Comparison of ENCODE assay signal across 9 cellular contexts in the genomic region with DNA sequence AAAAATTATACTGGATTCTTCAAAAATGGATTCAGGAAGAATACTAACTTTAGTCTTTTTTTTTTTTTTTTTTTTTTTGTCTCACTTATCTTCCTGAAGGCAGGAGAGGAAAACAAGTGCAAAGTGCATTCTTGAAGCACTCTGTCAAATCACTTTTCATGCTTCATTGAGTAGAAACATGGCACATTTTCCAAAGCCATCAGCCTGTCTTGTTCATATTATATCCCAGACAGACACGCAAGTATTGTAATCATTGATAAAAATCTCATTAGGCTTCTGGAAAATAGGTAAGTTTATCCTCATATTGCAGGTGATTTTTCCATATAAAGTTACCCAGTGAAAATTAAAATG. TPM values are rescaled to one million over a fixed set of nuclear protein-coding genes. Genes with fewer than 3 reads are reported as not detected.
DNase-seq lines count a peak whose midpoint lies in the region; ATAC-seq and TF ChIP-seq lines count a peak whose summit lies in the region.
"Had no signal": no experiment of that assay in that cellular context is flagged by ENCODE, and none has a peak within 500 bp of the region (broad histone marks: within the 10 kb centered on the region; RNA-seq: fewer than 3 reads in every experiment).

No MANE protein-coding gene starts in this region.

- no peak for TF ChIP-seq POLR2A in gastroesophageal sphincter (IDR thresholded peaks at IDR 0.05)

- H3K9me3 ChIP-seq in T-helper 17 cell (ENCODE audit: control insufficient read depth, low read length, poor library complexity, severe bottlenecking) (peaks cover 4% of the 10 kb centered on the region), gastroesophageal sphincter (peaks cover 0 to 4% (median 0%) of the 10 kb centered on the region in 3 donors), skeletal muscle satellite cell (replicated peaks; ENCODE audit: low read length) (no peaks in the 10 kb centered on the region)
- H3K9me3 ChIP-seq: neutrophil had no signal

- H3K27ac Mint-ChIP-seq in T-helper 1 cell treated with Interleukin-12 subunit alpha and Interleukin-12 subunit beta and Interleukin-4 antibody, amounts not matched to agents 30 μg/mL and 1 μg/mL, for 36 hours, result peak overlapping the region; percentile 98
- H3K27ac Mint-ChIP-seq in T-helper 17 cell, result peak overlapping the region; percentile 98

- H3K36me3 ChIP-seq in gastroesophageal sphincter, result no peaks in the 10 kb centered on the region
- H3K36me3 ChIP-seq in skeletal muscle satellite cell (ENCODE audit: insufficient read depth, low read length), result no peaks in the 10 kb centered on the region
- H3K36me3 ChIP-seq: neutrophil had no signal

- no peak for TF ChIP-seq CTCF in gastroesophageal sphincter (IDR thresholded peaks at IDR 0.05)

- H3K4me3 ChIP-seq in gastroesophageal sphincter, result no peak overlapping the region
- H3K4me3 ChIP-seq in skeletal muscle satellite cell (ENCODE audit: low read length), result peak overlapping the region; percentile 86

- WGBS in gastroesophageal sphincter (ENCODE audit: low coverage in 1 of 2), 2 donors, result 91 to 100% methylated on average over 1 of the region's 1 CpG

- peak overlapping the region; percentile 81 for H3K4me2 ChIP-seq in skeletal muscle satellite cell (ENCODE audit: low read length)

- TF ChIP-seq EP300 in gastroesophageal sphincter (IDR thresholded peaks at IDR 0.05), result no peak

- peak overlapping the region; percentile 83 for H3K9ac ChIP-seq in skeletal muscle satellite cell (ENCODE audit: low read depth, low read length)

- ATAC-seq in T-helper 17 cell (no peak), gastroesophageal sphincter (no peak), HG03095 (IDR thresholded peaks at IDR 0.05; ENCODE audit: unreplicated experiment) (no peak)

- peaks cover 7% of the 10 kb centered on the region for H3K9me3 Mint-ChIP-seq in T-helper 1 cell treated with Interleukin-12 subunit alpha and Interleukin-12 subunit beta and Interleukin-4 antibody, amounts not matched to agents 30 μg/mL and 1 μg/mL, for 36 hours

- DNase-seq in T-helper 1 cell (no peak), T-helper 17 cell (no peak), Ammon's horn (ENCODE audit: low spot score) (no peak), A172 (ENCODE audit: low spot score) (no peak)

- peak overlapping the region in 3 of 4 donors; percentile 83 to 91 (median 90) for H3K27ac ChIP-seq in gastroesophageal sphincter

- no peaks in the 10 kb centered on the region for H3K27me3 Mint-ChIP-seq in T-helper 1 cell treated with Interleukin-12 subunit alpha and Interleukin-12 subunit beta and Interleukin-4 antibody, amounts not matched to agents 30 μg/mL and 1 μg/mL, for 36 hours (ENCODE audit: low read depth)
- H3K27me3 Mint-ChIP-seq in T-helper 17 cell, result no peaks in the 10 kb centered on the region

- peaks cover 18% of the 10 kb centered on the region for H3K4me1 Mint-ChIP-seq in T-helper 1 cell treated with Interleukin-12 subunit alpha and Interleukin-12 subunit beta and Interleukin-4 antibody, amounts not matched to agents 30 μg/mL and 1 μg/mL, for 36 hours (ENCODE audit: low read depth)
- peaks cover 13% of the 10 kb centered on the region for H3K4me1 Mint-ChIP-seq in T-helper 17 cell

- peak overlapping the region; percentile 96 for H3K4me3 Mint-ChIP-seq in T-helper 1 cell treated with Interleukin-12 subunit alpha and Interleukin-12 subunit beta and Interleukin-4 antibody, amounts not matched to agents 30 μg/mL and 1 μg/mL, for 36 hours
- H3K4me3 Mint-ChIP-seq in T-helper 17 cell, result peak overlapping the region; percentile 94

- peaks cover 15% of the 10 kb centered on the region for H3K36me3 Mint-ChIP-seq in T-helper 1 cell treated with Interleukin-12 subunit alpha and Interleukin-12 subunit beta and Interleukin-4 antibody, amounts not matched to agents 30 μg/mL and 1 μg/mL, for 36 hours (ENCODE audit: low read depth)
- peaks cover 5% of the 10 kb centered on the region for H3K36me3 Mint-ChIP-seq in T-helper 17 cell (ENCODE audit: low read depth)

- H3K4me1 ChIP-seq in gastroesophageal sphincter, result peaks cover 0 to 25% (median 2%) of the 10 kb centered on the region in 3 donors
- H3K4me1 ChIP-seq in skeletal muscle satellite cell (ENCODE audit: control insufficient read depth, insufficient read depth, low read length), result peaks cover 17% of the 10 kb centered on the region

- H3K27me3 ChIP-seq in gastroesophageal sphincter (no peaks in the 10 kb centered on the region), skeletal muscle satellite cell (ENCODE audit: control insufficient read depth, insufficient read depth, low read length) (no peaks in the 10 kb centered on the region)
- H3K27me3 ChIP-seq: neutrophil had no signal

RNA-seq across cellular contexts. Expression of a gene that starts 1.3 kb away (rescaled TPM):
- 1 to 10 TPM; 1.4 to 1.6 TPM for total RNA-seq in T-helper 17 cell
- total RNA-seq in gastroesophageal sphincter, result 1 to 10 TPM; 4.7 to 7.3 (median 5.9) TPM
- total RNA-seq in skeletal muscle satellite cell (2012; rRNA removed), result 3.0 and 4.2 TPM in 2 replicates
- 3.3 and 5.2 TPM in 2 replicates for total RNA-seq in A172 (2014; rRNA removed; shearing (Covaris generic))
